18 cellular contexts compared by ENCODE assay signal in the genomic region with DNA sequence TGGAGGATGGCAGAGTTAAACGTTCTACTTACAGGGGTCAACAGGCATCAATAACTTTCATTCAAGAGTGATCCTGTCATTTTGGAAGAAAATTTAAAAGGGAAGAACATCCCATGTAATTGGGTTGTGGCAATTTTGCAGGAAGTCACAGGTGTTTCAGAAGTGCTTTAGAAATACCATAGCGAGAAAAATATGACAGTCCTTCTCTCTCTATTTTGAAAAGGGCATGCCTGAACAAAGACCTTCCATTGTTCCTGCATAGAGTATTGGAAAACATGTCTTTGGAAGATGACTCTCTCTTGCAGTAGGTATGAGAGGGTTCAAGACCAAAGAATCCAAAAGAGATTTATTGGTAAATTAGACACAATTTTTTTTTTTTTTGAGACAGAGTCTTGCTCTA.
DNase-seq lines count a peak whose midpoint lies in the region; ATAC-seq and TF ChIP-seq lines count a peak whose summit lies in the region.
"Had no signal": no experiment of that assay in that cellular context is flagged by ENCODE, and none has a peak within 500 bp of the region (broad histone marks: within the 10 kb centered on the region; RNA-seq: fewer than 3 reads in every experiment).

No MANE protein-coding gene starts in this region.

- H3K4me2 ChIP-seq in GM23338 (no peak overlapping the region), OCI-LY1 (ENCODE audit: low read length) (peak overlapping the region; percentile 28; the same call in 1 of the 2 replicates)

- DNase-seq in GM23338 (ENCODE audit: low spot score) (no peak), mesothelial cell of epicardium (ENCODE audit: low spot score in 2 of 2, unreplicated experiment in 2 of 2) (no peak), 8988T (no peak), heart right ventricle (no peak)
- DNase-seq: AML-193, DMS79 treated with DMSO at 0.1 percent for 48 hours, H7, KG1, NCI-H2081, NCI-H345, NCI-H524 treated with DMSO at 0.1 percent for 48 hours had no signal

- H3F3A ChIP-seq in GM23338 (replicated peaks; ENCODE audit: low read depth), result no peaks in the 10 kb centered on the region
- H3F3A ChIP-seq in OCI-LY1 (ENCODE audit: insufficient read depth, low read length), result 0 out of 2 replicates have a peak, but pooled peaks cover 5% of the 10 kb centered on the region

- H2AFZ ChIP-seq in GM23338 (peak overlapping the region; percentile 64; the same call in 1 of the 2 replicates), OCI-LY1 (ENCODE audit: low read length) (no peak overlapping the region)

- no peak overlapping the region for H3K9ac ChIP-seq in OCI-LY1 (ENCODE audit: low read length)

- no peaks in the 10 kb centered on the region for H3K9me3 Mint-ChIP-seq in GM23338
- H3K9me3 Mint-ChIP-seq in mesothelial cell of epicardium, result no peaks in the 10 kb centered on the region

- ATAC-seq in GM23338 (no peak), GM21619 (IDR thresholded peaks at IDR 0.05; ENCODE audit: unreplicated experiment) (no peak), heart right ventricle (no peak)
- ATAC-seq: HepG2, Panc1 had no signal

- H3K36me3 ChIP-seq in GM23338 (ENCODE audit: insufficient read depth), result no peaks in the 10 kb centered on the region
- H3K36me3 ChIP-seq in HEK293 (ENCODE audit: control insufficient read depth in 2 of 2, insufficient read depth in 1 of 2, low read length in 2 of 2), result no peaks in the 10 kb centered on the region
- H3K36me3 ChIP-seq in OCI-LY1 (ENCODE audit: insufficient read depth, low read length), result peaks cover 6% of the 10 kb centered on the region; the same call in 1 of the 2 replicates
- no peaks in the 10 kb centered on the region for H3K36me3 ChIP-seq in heart right ventricle
- H3K36me3 ChIP-seq: SJSA1 had no signal

- H3K27ac Mint-ChIP-seq in GM23338 (no peak overlapping the region), mesothelial cell of epicardium (peak overlapping the region; percentile 45)

- H4K20me1 ChIP-seq in GM23338 (replicated peaks; ENCODE audit: insufficient read depth) (no peaks in the 10 kb centered on the region), OCI-LY1 (ENCODE audit: insufficient read depth, low read length) (no peaks in the 10 kb centered on the region)

- peaks cover 5% of the 10 kb centered on the region for H3K27me3 Mint-ChIP-seq in GM23338 (ENCODE audit: insufficient read depth, low read depth, poor library complexity)
- no peaks in the 10 kb centered on the region for H3K27me3 Mint-ChIP-seq in mesothelial cell of epicardium (ENCODE audit: low read depth)

- H3K27me3 ChIP-seq in GM23338 (ENCODE audit: insufficient read depth), result no peaks in the 10 kb centered on the region
- no peaks in the 10 kb centered on the region for H3K27me3 ChIP-seq in OCI-LY1 (ENCODE audit: insufficient read depth, low read length)
- H3K27me3 ChIP-seq in heart right ventricle, result no peaks in the 10 kb centered on the region
- H3K27me3 ChIP-seq: SJSA1 had no signal

- CTCF ChIA-PET in HEK293 (lab: Yijun Ruan, JAX), result interaction anchor here (0.6 to 0.8 kb wide), 2 partner anchors 124 to 405 kb away, joined by 3 to 5 read pairs; no protein-coding TSS in a partner anchor

- WGBS in heart right ventricle, 2 donors, result 85 to 89% methylated on average over 2 of the region's 2 CpGs

- H3K4me3 Mint-ChIP-seq in GM23338 (no peak overlapping the region), mesothelial cell of epicardium (no peak overlapping the region)

- H3K4me3 ChIP-seq in GM23338, result no peak overlapping the region
- no peak overlapping the region for H3K4me3 ChIP-seq in HEK293 (ENCODE audit: low read depth, low read length)
- H3K4me3 ChIP-seq in OCI-LY1 (ENCODE audit: low read depth, low read length, poor library complexity, severe bottlenecking), result no peak overlapping the region
- H3K4me3 ChIP-seq in heart right ventricle, result no peak overlapping the region
- H3K4me3 ChIP-seq: SJSA1 had no signal

- H3K4me1 ChIP-seq in GM23338 (ENCODE audit: insufficient read depth) (no peaks in the 10 kb centered on the region), HEK293 (ENCODE audit: control insufficient read depth, insufficient read depth, low read length) (peaks cover 8% of the 10 kb centered on the region), OCI-LY1 (ENCODE audit: insufficient read depth, low read length, severe bottlenecking) (peaks cover 67% of the 10 kb centered on the region), heart right ventricle (peaks cover 0 to 12% (median under 1%) of the 10 kb centered on the region in 9 donors)

- H3K79me2 ChIP-seq in GM23338 (replicated peaks; ENCODE audit: insufficient read depth), result no peaks in the 10 kb centered on the region
- peaks cover 27% of the 10 kb centered on the region; the same call in 1 of the 2 replicates for H3K79me2 ChIP-seq in OCI-LY1 (ENCODE audit: insufficient read depth, low read length)

- no peak for TF ChIP-seq CTCF in GM23338 (conservative IDR thresholded peaks at IDR 0.05; ENCODE audit: low read depth in 2 of 2)
- TF ChIP-seq CTCF in HEK293 (tag by site-specific recombination; IDR thresholded peaks at IDR 0.05), result no peak
- TF ChIP-seq CTCF in OCI-LY1 (IDR thresholded peaks at IDR 0.05; ENCODE audit: low read length), result no peak
- TF ChIP-seq CTCF in mesothelial cell of epicardium (IDR thresholded peaks at IDR 0.05; ENCODE audit: unreplicated experiment), result no peak
- TF ChIP-seq CTCF in heart right ventricle (IDR thresholded peaks at IDR 0.05), result no peak

- H3K36me3 Mint-ChIP-seq in GM23338 (ENCODE audit: low read depth), result no peaks in the 10 kb centered on the region
- H3K36me3 Mint-ChIP-seq in mesothelial cell of epicardium, result peaks cover 15% of the 10 kb centered on the region

- POLR2A ChIA-PET in HEK293 (lab: Yijun Ruan, JAX), result interaction anchor here (2.4 kb wide), 1 partner anchor 16 kb away, joined by 6 read pairs; no protein-coding TSS in a partner anchor

- H3K9me2 ChIP-seq in GM23338 (ENCODE audit: insufficient read depth), result no peaks in the 10 kb centered on the region
- no peaks in the 10 kb centered on the region for H3K9me2 ChIP-seq in OCI-LY1 (ENCODE audit: low read depth, low read length)

- intact Hi-C loops in heart right ventricle (cut with DNase I), result no loop called here

- no peak overlapping the region for H3K27ac ChIP-seq in GM23338 (ENCODE audit: low read depth)
- no peak overlapping the region for H3K27ac ChIP-seq in HEK293 (ENCODE audit: extremely low read depth, low read depth, low read length)
- peak overlapping the region; percentile 60 for H3K27ac ChIP-seq in OCI-LY1 (ENCODE audit: low read depth, low read length, poor library complexity, severe bottlenecking)
- H3K27ac ChIP-seq in heart right ventricle, result no peak overlapping the region
- H3K27ac ChIP-seq: C4-2B, SJSA1 had no signal

- peaks cover 5% of the 10 kb centered on the region for H3K4me1 Mint-ChIP-seq in GM23338
- H3K4me1 Mint-ChIP-seq in mesothelial cell of epicardium, result peaks cover 27% of the 10 kb centered on the region

- no peaks in the 10 kb centered on the region for H3K9me3 ChIP-seq in HEK293 (ENCODE audit: control insufficient read depth, insufficient read depth, low read depth, low read length)
- no peaks in the 10 kb centered on the region for H3K9me3 ChIP-seq in OCI-LY1 (ENCODE audit: low read length)
- H3K9me3 ChIP-seq in heart right ventricle, result no peaks in the 10 kb centered on the region
- H3K9me3 ChIP-seq: SJSA1 had no signal

TF ChIP-seq in GM23338, 12 proteins besides CTCF, POLR2A, EP300 and RAD21 (continues in another document):
- TF ChIP-seq NANOG (IDR thresholded peaks at IDR 0.05; ENCODE audit: borderline replicate concordance) (no peak), STAT1 (IDR thresholded peaks at IDR 0.05; ENCODE audit: unreplicated experiment) (no peak), EZH2phosphoT487 (IDR thresholded peaks at IDR 0.05; ENCODE audit: unreplicated experiment) (no peak), EZH2 (IDR thresholded peaks at IDR 0.05; ENCODE audit: low read depth, unreplicated experiment) (no peak), ZNF114 (CRISPR knock-in tag; IDR thresholded peaks at IDR 0.05) (no peak), JUNB (IDR thresholded peaks at IDR 0.05; ENCODE audit: unreplicated experiment) (no peak), CREB1 (CRISPR knock-in tag; IDR thresholded peaks at IDR 0.05; ENCODE audit: low read depth) (no peak)
- TF ChIP-seq, protein P1, sequence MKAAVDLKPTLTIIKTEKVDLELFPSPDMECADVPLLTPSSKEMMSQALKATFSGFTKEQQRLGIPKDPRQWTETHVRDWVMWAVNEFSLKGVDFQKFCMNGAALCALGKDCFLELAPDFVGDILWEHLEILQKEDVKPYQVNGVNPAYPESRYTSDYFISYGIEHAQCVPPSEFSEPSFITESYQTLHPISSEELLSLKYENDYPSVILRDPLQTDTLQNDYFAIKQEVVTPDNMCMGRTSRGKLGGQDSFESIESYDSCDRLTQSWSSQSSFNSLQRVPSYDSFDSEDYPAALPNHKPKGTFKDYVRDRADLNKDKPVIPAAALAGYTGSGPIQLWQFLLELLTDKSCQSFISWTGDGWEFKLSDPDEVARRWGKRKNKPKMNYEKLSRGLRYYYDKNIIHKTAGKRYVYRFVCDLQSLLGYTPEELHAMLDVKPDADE (IDR thresholded peaks at IDR 0.05), result no peak

TF ChIP-seq in HEK293, 187 proteins besides CTCF, POLR2A, EP300 and RAD21 (continues in another document):
- TF ChIP-seq, protein P2, sequence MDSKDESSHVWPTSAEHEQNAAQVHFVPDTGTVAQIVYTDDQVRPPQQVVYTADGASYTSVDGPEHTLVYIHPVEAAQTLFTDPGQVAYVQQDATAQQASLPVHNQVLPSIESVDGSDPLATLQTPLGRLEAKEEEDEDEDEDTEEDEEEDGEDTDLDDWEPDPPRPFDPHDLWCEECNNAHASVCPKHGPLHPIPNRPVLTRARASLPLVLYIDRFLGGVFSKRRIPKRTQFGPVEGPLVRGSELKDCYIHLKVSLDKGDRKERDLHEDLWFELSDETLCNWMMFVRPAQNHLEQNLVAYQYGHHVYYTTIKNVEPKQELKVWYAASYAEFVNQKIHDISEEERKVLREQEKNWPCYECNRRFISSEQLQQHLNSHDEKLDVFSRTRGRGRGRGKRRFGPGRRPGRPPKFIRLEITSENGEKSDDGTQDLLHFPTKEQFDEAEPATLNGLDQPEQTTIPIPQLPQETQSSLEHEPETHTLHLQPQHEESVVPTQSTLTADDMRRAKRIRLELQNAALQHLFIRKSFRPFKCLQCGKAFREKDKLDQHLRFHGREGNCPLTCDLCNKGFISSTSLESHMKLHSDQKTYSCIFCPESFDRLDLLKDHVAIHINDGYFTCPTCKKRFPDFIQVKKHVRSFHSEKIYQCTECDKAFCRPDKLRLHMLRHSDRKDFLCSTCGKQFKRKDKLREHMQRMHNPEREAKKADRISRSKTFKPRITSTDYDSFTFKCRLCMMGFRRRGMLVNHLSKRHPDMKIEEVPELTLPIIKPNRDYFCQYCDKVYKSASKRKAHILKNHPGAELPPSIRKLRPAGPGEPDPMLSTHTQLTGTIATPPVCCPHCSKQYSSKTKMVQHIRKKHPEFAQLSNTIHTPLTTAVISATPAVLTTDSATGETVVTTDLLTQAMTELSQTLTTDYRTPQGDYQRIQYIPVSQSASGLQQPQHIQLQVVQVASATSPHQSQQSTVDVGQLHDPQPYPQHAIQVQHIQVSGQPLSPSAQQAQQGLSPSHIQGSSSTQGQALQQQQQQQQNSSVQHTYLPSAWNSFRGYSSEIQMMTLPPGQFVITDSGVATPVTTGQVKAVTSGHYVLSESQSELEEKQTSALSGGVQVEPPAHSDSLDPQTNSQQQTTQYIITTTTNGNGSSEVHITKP (tag by site-specific recombination; IDR thresholded peaks at IDR 0.05), result peak; percentile 57; the same call in 1 of the 2 replicates
- TF ChIP-seq ZNF544 (tag by site-specific recombination; IDR thresholded peaks at IDR 0.05), result no peak
